ENCODE assay signal across 8 cellular contexts in genomic region chr10:124671486-124672075, GRCh38.
DNase-seq lines count a peak whose midpoint lies in the region; ATAC-seq and TF ChIP-seq lines count a peak whose summit lies in the region.

No MANE protein-coding gene starts in this region.

- H3K4me1 ChIP-seq in esophagus muscularis mucosa = peaks cover 83 to 97% (median 94%) of the 10 kb centered on the region in 4 donors

- H3K9me3 ChIP-seq in esophagus muscularis mucosa = no peaks in the 10 kb centered on the region

- WGBS in esophagus muscularis mucosa = 72% methylated on average over 7 of the region's 8 CpGs

- no peaks in the 10 kb centered on the region for H3K36me3 Mint-ChIP-seq in nephron progenitor cell (ENCODE audit: low read depth)

- intact Hi-C loops in esophagus muscularis mucosa (cut with DNase I) = no loop called here

- H3K36me3 ChIP-seq in esophagus muscularis mucosa = peaks cover 0 to 9% (median 2%) of the 10 kb centered on the region in 4 donors

- H3K27ac ChIP-seq in esophagus muscularis mucosa (replicated peaks in 1 of 4) (peak overlapping the region; percentile 8 to 55 (median 44)), coronary artery (peak overlapping the region in 1 of 2 donors; percentile 62)

- TF ChIP-seq CTCF in esophagus muscularis mucosa (IDR thresholded peaks at IDR 0.05) (peak in 2 of 3 experiments; percentile 14 to 40), nephron progenitor cell (IDR thresholded peaks at IDR 0.05) (peak; percentile 21), coronary artery (IDR thresholded peaks at IDR 0.05) (no peak)

- no peak for TF ChIP-seq POLR2A in esophagus muscularis mucosa (IDR thresholded peaks at IDR 0.05; ENCODE audit: low read depth)

- peak overlapping the region; percentile 57 for H3K27ac Mint-ChIP-seq in nephron progenitor cell

- H3K4me3 Mint-ChIP-seq in nephron progenitor cell = peak overlapping the region; percentile 35

- DNase-seq in HCEC 1CT (peak; percentile 38), RKO (ENCODE audit: low spot score) (peak; percentile 69), esophagus muscularis mucosa (ENCODE audit: extremely low spot score) (no peak), nephron progenitor cell (peak; percentile 31), NCI-H526 treated with DMSO at 0.1 percent for 48 hours (lab: John Stamatoyannopoulos, UW) (no peak), kidney glomerular epithelial cell (lab: John Stamatoyannopoulos, UW) (no peak), coronary artery (ENCODE audit: low spot score) (no peak)

- H3K4me1 Mint-ChIP-seq in nephron progenitor cell = peaks cover 78% of the 10 kb centered on the region

- no peaks in the 10 kb centered on the region for H3K27me3 ChIP-seq in esophagus muscularis mucosa

- H3K27me3 Mint-ChIP-seq in nephron progenitor cell (ENCODE audit: low read depth, poor library complexity) = peaks cover 4% of the 10 kb centered on the region

- no peaks in the 10 kb centered on the region for H3K9me3 Mint-ChIP-seq in nephron progenitor cell

- TF ChIP-seq EP300 in esophagus muscularis mucosa (IDR thresholded peaks at IDR 0.05) = no peak

- ATAC-seq in GM19467 (IDR thresholded peaks at IDR 0.05; ENCODE audit: unreplicated experiment) = no peak

- H3K4me3 ChIP-seq in esophagus muscularis mucosa (no peak overlapping the region), coronary artery (no peak overlapping the region)

Comparison
In these comparisons a context has a peak if more than half of its experiments do, and no peak if none do; other contexts are left out.
1. DNase-seq: peak in HCEC 1CT (single experiment), RKO (single experiment) and nephron progenitor cell (single experiment); none in esophagus muscularis mucosa (single experiment), NCI-H526 treated with DMSO at 0.1 percent for 48 hours (single experiment), kidney glomerular epithelial cell (single experiment) and coronary artery (single experiment).